In genomic region chr16:89917773-89918452, GRCh38 we compare ENCODE assay signal across 8 cellular contexts. TPM values are rescaled to one million over a fixed set of nuclear protein-coding genes. Genes with fewer than 3 reads are reported as not detected.
DNase-seq lines count a peak whose midpoint lies in the region; ATAC-seq and TF ChIP-seq lines count a peak whose summit lies in the region.

No MANE protein-coding gene starts in this region.

- H3K4me3 Mint-ChIP-seq in activated naive CD4-positive, alpha-beta T cell treated with anti-CD3 and anti-CD28 coated beads, Interleukin-2, amount 10 ng/mL, durations not matched to agents 7 days and 5 days = peak overlapping the region; percentile 65

- H3K4me1 ChIP-seq in cardiac muscle cell (ENCODE audit: low read depth) (no peaks in the 10 kb centered on the region), vagina (peaks cover 40% of the 10 kb centered on the region)

- H3K27ac Mint-ChIP-seq in activated naive CD4-positive, alpha-beta T cell treated with anti-CD3 and anti-CD28 coated beads, Interleukin-2, amount 10 ng/mL, durations not matched to agents 7 days and 5 days = peak overlapping the region; percentile 86

- peak; percentile 77 for ATAC-seq in GM21576 (IDR thresholded peaks at IDR 0.05; ENCODE audit: unreplicated experiment)

- H3K27ac ChIP-seq in cardiac muscle cell (no peak overlapping the region), vagina (peak overlapping the region; percentile 59)

- CTCF ChIA-PET in activated naive CD4-positive, alpha-beta T cell treated with anti-CD3 and anti-CD28 coated beads, Interleukin-2, amount 10 ng/mL, durations not matched to agents 7 days and 5 days (lab: Charles Lee) = interaction anchor here (1.3 to 1.5 kb wide), 3 partner anchors 8 to 212 kb away, joined by 4 to 7 read pairs (median 7); no protein-coding TSS in a partner anchor

- TF ChIP-seq CTCF in cardiac muscle cell (IDR thresholded peaks at IDR 0.05; ENCODE audit: low read depth, low read length) (no peak), vagina (IDR thresholded peaks at IDR 0.05) (no peak)

- no peak for TF ChIP-seq POLR2A in vagina (IDR thresholded peaks at IDR 0.05)

- H3K9me3 Mint-ChIP-seq in activated naive CD4-positive, alpha-beta T cell treated with anti-CD3 and anti-CD28 coated beads, Interleukin-2, amount 10 ng/mL, durations not matched to agents 7 days and 5 days = no peaks in the 10 kb centered on the region

- peaks cover 59% of the 10 kb centered on the region for H3K27me3 Mint-ChIP-seq in activated naive CD4-positive, alpha-beta T cell treated with anti-CD3 and anti-CD28 coated beads, Interleukin-2, amount 10 ng/mL, durations not matched to agents 7 days and 5 days

- H3K4me1 Mint-ChIP-seq in activated naive CD4-positive, alpha-beta T cell treated with anti-CD3 and anti-CD28 coated beads, Interleukin-2, amount 10 ng/mL, durations not matched to agents 7 days and 5 days = peaks cover 55% of the 10 kb centered on the region

- peaks cover 12% of the 10 kb centered on the region for H3K36me3 Mint-ChIP-seq in activated naive CD4-positive, alpha-beta T cell treated with anti-CD3 and anti-CD28 coated beads, Interleukin-2, amount 10 ng/mL, durations not matched to agents 7 days and 5 days

- peaks cover 11% of the 10 kb centered on the region for H3K27me3 ChIP-seq in cardiac muscle cell
- H3K27me3 ChIP-seq in vagina = no peaks in the 10 kb centered on the region

- intact Hi-C loops in vagina (cut with DNase I) = no loop called here

- DNase-seq in DMS153 treated with DMSO at 0.1 percent for 48 hours (lab: John Stamatoyannopoulos, UW; ENCODE audit: unreplicated experiment) (peak; percentile 86), SK-N-DZ (ENCODE audit: low spot score) (peak; percentile 94), cardiac muscle cell (ENCODE audit: low read depth in 1 of 2, low spot score in 1 of 2) (peak; percentile 68 to 93), renal cortical epithelial cell (ENCODE audit: low read depth) (peak; percentile 83), vagina (ENCODE audit: extremely low spot score in 2 of 2) (no peak)
- peak; percentile 93 for DNase-seq in Jurkat, Clone E6-1 (ENCODE audit: low read depth, low spot score)
- peak; percentile 92 for DNase-seq in activated naive CD4-positive, alpha-beta T cell treated with anti-CD3 and anti-CD28 coated beads, Interleukin-2, amount 10 ng/mL, durations not matched to agents 7 days and 5 days

- H3K36me3 ChIP-seq in cardiac muscle cell (no peaks in the 10 kb centered on the region), vagina (no peaks in the 10 kb centered on the region)

- H3K4me3 ChIP-seq in Jurkat, Clone E6-1 (ENCODE audit: low read length) = peak overlapping the region; percentile 52
- H3K4me3 ChIP-seq in cardiac muscle cell (peak overlapping the region; percentile 34), vagina (peak overlapping the region; percentile 43 to 46)

- H3K9me3 ChIP-seq in cardiac muscle cell (ENCODE audit: low read depth) (no peaks in the 10 kb centered on the region), vagina (no peaks in the 10 kb centered on the region)

RNA-seq across cellular contexts. Expression of gene MC1R, which starts 0.7 kb away (rescaled TPM):
- polyA plus RNA-seq in Jurkat, Clone E6-1 (2012; ENCODE audit: insufficient read depth, insufficient read length) = 4.5 TPM
- polyA plus RNA-seq in SK-N-DZ (2014; cell fraction: cytosol; rRNA removed) = 8.5 and 8.9 TPM in 2 replicates
- 45.8 and 54.5 TPM in 2 replicates for polyA plus RNA-seq in SK-N-DZ (2014; cell fraction: nucleus; rRNA removed)
- total RNA-seq in cardiac muscle cell (7.2 and 7.7 TPM in 2 replicates), renal cortical epithelial cell (2.3 and 9.3 TPM in 2 replicates), vagina (4.4 TPM)
- 3.9 and 9.6 TPM in 2 replicates for polyA plus RNA-seq in cardiac muscle cell

RNA-seq across cellular contexts. Expression of gene TUBB3, which starts 5.2 kb away (rescaled TPM):
- polyA plus RNA-seq in Jurkat, Clone E6-1 (2012; ENCODE audit: insufficient read depth, insufficient read length) = 21.3 TPM
- polyA plus RNA-seq in SK-N-DZ (2014; cell fraction: cytosol; rRNA removed) = 1,422 and 1,715 TPM in 2 replicates
- polyA plus RNA-seq in SK-N-DZ (2014; cell fraction: nucleus; rRNA removed) = 950 and 1,080 TPM in 2 replicates
- total RNA-seq in cardiac muscle cell (4.6 and 16.1 TPM in 2 replicates), renal cortical epithelial cell (368 and 1,261 TPM in 2 replicates), vagina (19.2 TPM)
- 5.5 and 7.5 TPM in 2 replicates for polyA plus RNA-seq in cardiac muscle cell

RNA-seq across cellular contexts. Expression of gene DEF8, which starts 30.6 kb away (rescaled TPM):
- 47.1 TPM for polyA plus RNA-seq in Jurkat, Clone E6-1 (2012; ENCODE audit: insufficient read depth, insufficient read length)
- polyA plus RNA-seq in SK-N-DZ (2014; cell fraction: cytosol; rRNA removed) = 115 and 143 TPM in 2 replicates
- 288 and 329 TPM in 2 replicates for polyA plus RNA-seq in SK-N-DZ (2014; cell fraction: nucleus; rRNA removed)
- total RNA-seq in cardiac muscle cell (92.0 and 165 TPM in 2 replicates), renal cortical epithelial cell (84.7 and 105 TPM in 2 replicates), vagina (94.5 TPM)
- 56.3 and 67.8 TPM in 2 replicates for polyA plus RNA-seq in cardiac muscle cell

RNA-seq across cellular contexts. Expression of gene TCF25, which starts 44.5 kb away (rescaled TPM):
- polyA plus RNA-seq in Jurkat, Clone E6-1 (2012; ENCODE audit: insufficient read depth, insufficient read length) = 189 TPM
- 135 and 156 TPM in 2 replicates for polyA plus RNA-seq in SK-N-DZ (2014; cell fraction: cytosol; rRNA removed)
- 277 and 365 TPM in 2 replicates for polyA plus RNA-seq in SK-N-DZ (2014; cell fraction: nucleus; rRNA removed)
- total RNA-seq in cardiac muscle cell (206 and 300 TPM in 2 replicates), renal cortical epithelial cell (155 and 178 TPM in 2 replicates), vagina (132 TPM)
- 229 and 239 TPM in 2 replicates for polyA plus RNA-seq in cardiac muscle cell

Comparison
In these comparisons a context has a peak if more than half of its experiments do, and no peak if none do; other contexts are left out.
1. DNase-seq: peak in DMS153 treated with DMSO at 0.1 percent for 48 hours (single experiment), Jurkat, Clone E6-1 (single experiment), SK-N-DZ (single experiment), activated naive CD4-positive, alpha-beta T cell treated with anti-CD3 and anti-CD28 coated beads, Interleukin-2, amount 10 ng/mL, durations not matched to agents 7 days and 5 days (single experiment), cardiac muscle cell (2 of 2) and renal cortical epithelial cell (single experiment); none in vagina (0 of 2).
2. RNA of gene TUBB3, which starts 5.2 kb away (total RNA-seq): 368 to 1,261 TPM in renal cortical epithelial cell; 19.2 TPM in vagina (single experiment) and 4.6 to 16.1 TPM in cardiac muscle cell; every median in the first group is over 10 times any median in the second.
3. Peak in every context shown above with its lines, with median percentiles within 50 percentile points of each other: H3K4me3 ChIP-seq.